18 cellular contexts compared by ENCODE assay signal in the genomic region with DNA sequence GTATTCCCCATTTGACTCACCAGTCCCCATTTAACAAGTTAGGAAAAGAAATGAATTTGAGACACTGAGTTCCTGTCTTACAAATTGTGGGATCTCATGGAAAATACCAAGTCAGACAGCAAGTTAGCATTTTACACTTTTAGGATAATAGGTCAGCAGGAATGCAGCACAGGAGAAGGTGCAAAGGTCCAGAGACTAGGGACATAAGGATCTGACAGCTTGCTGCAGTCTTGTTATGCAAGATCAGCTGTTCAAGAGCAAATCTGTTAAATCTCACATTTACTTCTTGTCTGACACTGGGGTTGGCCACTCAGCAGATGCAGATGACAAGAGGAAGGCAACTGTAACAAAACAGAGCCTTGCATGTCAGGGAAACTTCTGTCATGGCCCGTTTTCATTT.
DNase-seq lines count a peak whose midpoint lies in the region; ATAC-seq and TF ChIP-seq lines count a peak whose summit lies in the region.
"Had no signal": no experiment of that assay in that cellular context is flagged by ENCODE, and none has a peak within 500 bp of the region (broad histone marks: within the 10 kb centered on the region; RNA-seq: fewer than 3 reads in every experiment).

No MANE protein-coding gene starts in this region.

- H3K36me3 ChIP-seq in hepatocyte (replicated peaks; ENCODE audit: insufficient read depth, low read depth), result no peaks in the 10 kb centered on the region
- H3K36me3 ChIP-seq: BLaER1 had no signal

- peaks cover 10% of the 10 kb centered on the region for H3K4me1 ChIP-seq in hepatocyte (ENCODE audit: insufficient read depth)
- H3K4me1 ChIP-seq: BLaER1 had no signal

- H3K27me3 Mint-ChIP-seq in stimulated activated naive B cell treated with anti-CD40 and anti-IgM and Interleukin-4, amounts not matched to agents 10 μg/mL and 1 μg/mL and 100 μg/mL, for 72 hours, result peaks cover 0 to 7% of the 10 kb centered on the region in 2 donors

- H3K4me3 Mint-ChIP-seq in stimulated activated naive B cell treated with anti-CD40 and anti-IgM and Interleukin-4, amounts not matched to agents 10 μg/mL and 1 μg/mL and 100 μg/mL, for 72 hours, result no peak overlapping the region
- H3K4me3 Mint-ChIP-seq: CD8-positive, alpha-beta memory T cell; H9; IgD-negative memory B cell had no signal

- H3K4me2 ChIP-seq in hepatocyte, result peak overlapping the region; percentile 1
- H3K4me2 ChIP-seq: BLaER1, PC-9 had no signal

- 64% methylated on average over 1 of the region's 1 CpG for WGBS in hepatocyte (ENCODE audit: low lambda C conversion rate, missing lambda C conversion rate)

- no peaks in the 10 kb centered on the region for H3K9me3 ChIP-seq in hepatocyte (ENCODE audit: low read depth)
- H3K9me3 ChIP-seq: BLaER1 had no signal

- no peaks in the 10 kb centered on the region for H3K9me2 ChIP-seq in hepatocyte (replicated peaks; ENCODE audit: insufficient read depth)

- peaks cover 0 to 8% of the 10 kb centered on the region in 2 donors for H3K4me1 Mint-ChIP-seq in stimulated activated naive B cell treated with anti-CD40 and anti-IgM and Interleukin-4, amounts not matched to agents 10 μg/mL and 1 μg/mL and 100 μg/mL, for 72 hours

- no peaks in the 10 kb centered on the region for H3K36me3 Mint-ChIP-seq in stimulated activated naive B cell treated with anti-CD40 and anti-IgM and Interleukin-4, amounts not matched to agents 10 μg/mL and 1 μg/mL and 100 μg/mL, for 72 hours
- H3K36me3 Mint-ChIP-seq: CD8-positive, alpha-beta memory T cell; IgD-negative memory B cell had no signal

- DNase-seq in NCI-H524 treated with DMSO at 0.1 percent for 48 hours (lab: John Stamatoyannopoulos, UW), result peak; percentile 28
- DNase-seq in hepatocyte (ENCODE audit: low spot score), result peak; percentile 16
- DNase-seq in myocyte (ENCODE audit: low read depth), result peak; percentile 18
- DNase-seq in cerebellum (ENCODE audit: low spot score), result no peak
- DNase-seq in NCI-H446 treated with DMSO at 0.1 percent for 48 hours (lab: John Stamatoyannopoulos, UW), result no peak
- no peak for DNase-seq in T-helper 1 cell
- no peak for DNase-seq in stimulated activated naive B cell treated with anti-CD40 and anti-IgM and Interleukin-4, amounts not matched to agents 10 μg/mL and 1 μg/mL and 100 μg/mL, for 72 hours
- DNase-seq: CD8-positive, alpha-beta memory T cell; DND-41; GF-D8; H9; Kasumi-1; NCI-H187 treated with DMSO at 0.1 percent for 48 hours; NCI-H748 treated with DMSO at 0.1 percent for 48 hours had no signal

- H3K79me2 ChIP-seq in hepatocyte, result no peaks in the 10 kb centered on the region

- no peaks in the 10 kb centered on the region for H4K20me1 ChIP-seq in hepatocyte (ENCODE audit: insufficient read depth, poor library complexity, severe bottlenecking)
- H4K20me1 ChIP-seq: BLaER1 had no signal

- H3K27me3 ChIP-seq in hepatocyte, result no peaks in the 10 kb centered on the region
- H3K27me3 ChIP-seq: BLaER1 had no signal

- H3K9me3 Mint-ChIP-seq in stimulated activated naive B cell treated with anti-CD40 and anti-IgM and Interleukin-4, amounts not matched to agents 10 μg/mL and 1 μg/mL and 100 μg/mL, for 72 hours, result no peaks in the 10 kb centered on the region
- H3K9me3 Mint-ChIP-seq: CD8-positive, alpha-beta memory T cell; H9; IgD-negative memory B cell had no signal

- TF ChIP-seq CTCF in 22Rv1 (IDR thresholded peaks at IDR 0.05) (no peak), hepatocyte (IDR thresholded peaks at IDR 0.05; ENCODE audit: poor library complexity) (no peak)

- H3K4me3 ChIP-seq in hepatocyte, result no peak overlapping the region
- H3K4me3 ChIP-seq: BLaER1, PC-9 had no signal

- ATAC-seq in stimulated activated naive B cell treated with anti-CD40 and anti-IgM and Interleukin-4, amounts not matched to agents 10 μg/mL and 1 μg/mL and 100 μg/mL, for 72 hours (replicated peaks), result no peak

- no peak overlapping the region for H3K27ac Mint-ChIP-seq in stimulated activated naive B cell treated with anti-CD40 and anti-IgM and Interleukin-4, amounts not matched to agents 10 μg/mL and 1 μg/mL and 100 μg/mL, for 72 hours
- H3K27ac Mint-ChIP-seq: CD8-positive, alpha-beta memory T cell; H9; IgD-negative memory B cell had no signal

- H2AFZ ChIP-seq in hepatocyte, result no peak overlapping the region
- H2AFZ ChIP-seq: PC-9 had no signal

- H3K27ac ChIP-seq in 22Rv1 (peak overlapping the region; percentile 64), hepatocyte (peak overlapping the region; percentile 29)
- H3K27ac ChIP-seq: BLaER1, PC-9 had no signal

Comparison
In these comparisons a context has a peak if more than half of its experiments do, and no peak if none do; other contexts are left out.
1. DNase-seq: peak in NCI-H524 treated with DMSO at 0.1 percent for 48 hours (single experiment), hepatocyte (single experiment) and myocyte (single experiment); none in cerebellum (single experiment), NCI-H446 treated with DMSO at 0.1 percent for 48 hours (single experiment), T-helper 1 cell (0 of 5) and stimulated activated naive B cell treated with anti-CD40 and anti-IgM and Interleukin-4, amounts not matched to agents 10 μg/mL and 1 μg/mL and 100 μg/mL, for 72 hours (single experiment).